Comparison of ENCODE assay signal across 15 cellular contexts in genomic region chr1:185562623-185563359, GRCh38.
DNase-seq lines count a peak whose midpoint lies in the region; ATAC-seq and TF ChIP-seq lines count a peak whose summit lies in the region.
"Had no signal": no experiment of that assay in that cellular context is flagged by ENCODE, and none has a peak within 500 bp of the region (broad histone marks: within the 10 kb centered on the region; RNA-seq: fewer than 3 reads in every experiment).

No MANE protein-coding gene starts in this region.

- H3K27ac Mint-ChIP-seq in Calu3 (ENCODE audit: unreplicated experiment) (peak overlapping the region; percentile 41), T-cell (peak overlapping the region; percentile 55 to 85), immature natural killer cell (peak overlapping the region in 5 of 6 donors; percentile 58 to 96 (median 86)), progenitor cell of endocrine pancreas (peak overlapping the region; percentile 85)
- H3K27ac Mint-ChIP-seq: H9 had no signal

- H3K4me3 Mint-ChIP-seq in Calu3 (ENCODE audit: low read depth, unreplicated experiment) = no peak overlapping the region
- peak overlapping the region in 1 of 3 donors; percentile 0 for H3K4me3 Mint-ChIP-seq in T-cell
- no peak overlapping the region for H3K4me3 Mint-ChIP-seq in immature natural killer cell
- peak overlapping the region; percentile 3 for H3K4me3 Mint-ChIP-seq in progenitor cell of endocrine pancreas (ENCODE audit: low read depth)
- H3K4me3 Mint-ChIP-seq: H9 had no signal

- CTCF ChIA-PET in Calu3 (lab: Charles Lee) (no interaction called here), T-cell (lab: Charles Lee) (interaction anchor here (0.6 to 1.9 kb wide), 4 partner anchors 9 to 245 kb away, joined by 3 to 11 read pairs (median 3); no protein-coding TSS in a partner anchor)

- H3K27me3 Mint-ChIP-seq in Calu3 (ENCODE audit: unreplicated experiment) (no peaks in the 10 kb centered on the region), T-cell (no peaks in the 10 kb centered on the region), immature natural killer cell (ENCODE audit: low read depth in 3 of 3) (peaks cover 4 to 11% (median 11%) of the 10 kb centered on the region in 3 donors), progenitor cell of endocrine pancreas (no peaks in the 10 kb centered on the region)

- H3K4me1 Mint-ChIP-seq in Calu3 (ENCODE audit: low read depth, unreplicated experiment) (peaks cover 76% of the 10 kb centered on the region), T-cell (peaks cover 81 to 83% (median 82%) of the 10 kb centered on the region in 3 donors), immature natural killer cell (peaks cover 60 to 77% of the 10 kb centered on the region in 2 donors), progenitor cell of endocrine pancreas (ENCODE audit: low read depth) (peaks cover 52% of the 10 kb centered on the region)

- H3K36me3 Mint-ChIP-seq in Calu3 (ENCODE audit: insufficient read depth, unreplicated experiment) = peaks cover 5% of the 10 kb centered on the region
- H3K36me3 Mint-ChIP-seq in T-cell = peaks cover 4% of the 10 kb centered on the region
- peaks cover 0 to 4% (median 0%) of the 10 kb centered on the region in 3 donors for H3K36me3 Mint-ChIP-seq in immature natural killer cell
- H3K36me3 Mint-ChIP-seq in progenitor cell of endocrine pancreas (ENCODE audit: insufficient read depth) = no peaks in the 10 kb centered on the region

- no peaks in the 10 kb centered on the region for H3K9me3 Mint-ChIP-seq in Calu3 (ENCODE audit: low read depth, unreplicated experiment)
- H3K9me3 Mint-ChIP-seq in T-cell = no peaks in the 10 kb centered on the region
- peaks cover 0 to 2% (median 0%) of the 10 kb centered on the region in 6 donors for H3K9me3 Mint-ChIP-seq in immature natural killer cell
- no peaks in the 10 kb centered on the region for H3K9me3 Mint-ChIP-seq in progenitor cell of endocrine pancreas (ENCODE audit: low read depth)
- H3K9me3 Mint-ChIP-seq: H9 had no signal

- POLR2A ChIA-PET in T-cell (lab: Charles Lee) = interaction anchor here (0.6 to 0.8 kb wide), 3 partner anchors 39 to 422 kb away, joined by 3 to 14 read pairs (median 4); partner anchors contain the start of gene IVNS1ABP (in 1 of the 2)

- DNase-seq in Calu3 (no peak), T-cell (no peak), immature natural killer cell (no peak), progenitor cell of endocrine pancreas (ENCODE audit: low spot score, unreplicated experiment) (no peak), NCI-H1417 treated with DMSO at 0.1 percent for 48 hours (lab: John Stamatoyannopoulos, UW) (no peak)
- DNase-seq: BE2C, H9, NCI-H1436 treated with DMSO at 0.1 percent for 48 hours, NCI-H2227 treated with DMSO at 0.1 percent for 48 hours, NCI-H526 treated with DMSO at 0.1 percent for 48 hours had no signal

- intact Hi-C loops in Calu3 (cut with micrococcal nuclease; ENCODE audit: unreplicated experiment) = loop anchor here (5.0 kb wide), 1 partner anchor 35 kb away; no protein-coding TSS in a partner anchor

- ATAC-seq in T-cell (replicated peaks in 1 of 4) (no peak), HG02885 (IDR thresholded peaks at IDR 0.05; ENCODE audit: poor library complexity, unreplicated experiment) (no peak), GM19395 (IDR thresholded peaks at IDR 0.05; ENCODE audit: unreplicated experiment) (no peak)
- ATAC-seq: GM12878, Panc1, Right ventricle myocardium inferior had no signal

- BruUV-seq in Calu3 (replicated peaks; lab: Mats Ljungman, UMichigan) = no TSS peak

- TF ChIP-seq CTCF in Calu3 (IDR thresholded peaks at IDR 0.05; ENCODE audit: unreplicated experiment) = no peak
- TF ChIP-seq CTCF in progenitor cell of endocrine pancreas (IDR thresholded peaks at IDR 0.05; ENCODE audit: unreplicated experiment) = no peak
